In genomic region chr9:82037126-82037525, GRCh38 we compare ENCODE assay signal across 23 cellular contexts. TPM values are rescaled to one million over a fixed set of nuclear protein-coding genes. Genes with fewer than 3 reads are reported as not detected.
DNase-seq lines count a peak whose midpoint lies in the region; ATAC-seq, FAIRE-seq and TF ChIP-seq lines count a peak whose summit lies in the region.
"Had no signal": no experiment of that assay in that cellular context is flagged by ENCODE, and none has a peak within 500 bp of the region (broad histone marks: within the 10 kb centered on the region; RNA-seq: fewer than 3 reads in every experiment).

No MANE protein-coding gene starts in this region.

- no peaks in the 10 kb centered on the region for H3K4me1 ChIP-seq in mesenchymal stem cell (ENCODE audit: control insufficient read depth, insufficient read depth, low read depth, low read length)
- H3K4me1 ChIP-seq in effector memory CD4-positive, alpha-beta T cell (ENCODE audit: control insufficient read depth, insufficient read depth, low read length, poor library complexity, severe bottlenecking) = no peaks in the 10 kb centered on the region
- H3K4me1 ChIP-seq: BLaER1 had no signal

- H3K14ac ChIP-seq in mesenchymal stem cell (ENCODE audit: low read length in 2 of 2) = no peak overlapping the region

- no peak overlapping the region for H2BK120ac ChIP-seq in mesenchymal stem cell (ENCODE audit: low read depth, low read length)

- H3K9me3 ChIP-seq in mesenchymal stem cell (ENCODE audit: control insufficient read depth, low read length) = no peaks in the 10 kb centered on the region
- no peaks in the 10 kb centered on the region for H3K9me3 ChIP-seq in effector memory CD4-positive, alpha-beta T cell (ENCODE audit: control insufficient read depth, low read length)
- H3K9me3 ChIP-seq: BLaER1 had no signal

- H3K9ac ChIP-seq in mesenchymal stem cell (ENCODE audit: low read length) = no peak overlapping the region
- H3K9ac ChIP-seq: BLaER1, GM23248 had no signal

- H3K27ac Mint-ChIP-seq in activated naive CD4-positive, alpha-beta T cell treated with anti-CD3 and anti-CD28 coated beads, Interleukin-2, amount 50 U/mL, for 72 hours = no peak overlapping the region
- H3K27ac Mint-ChIP-seq: CD14-positive monocyte; CD4-positive, alpha-beta memory T cell had no signal

- TF ChIP-seq POLR2A in H54 (IDR thresholded peaks at IDR 0.05; ENCODE audit: low read depth, low read length) = no peak

- H4K8ac ChIP-seq in mesenchymal stem cell (ENCODE audit: low read length) = no peak overlapping the region

- H2AFZ ChIP-seq in mesenchymal stem cell (ENCODE audit: low read depth, low read length) = no peak overlapping the region
- H2AFZ ChIP-seq: GM23248 had no signal

- H3K4me2 ChIP-seq in mesenchymal stem cell (ENCODE audit: low read length, poor library complexity, severe bottlenecking) = no peak overlapping the region
- H3K4me2 ChIP-seq: BLaER1 had no signal

- H3K4ac ChIP-seq in mesenchymal stem cell (ENCODE audit: low read depth in 1 of 2, low read length in 2 of 2) = no peak overlapping the region

- FAIRE-seq in H54 (lab: Jason Lieb, UNC) = peak; percentile 62
- FAIRE-seq: GM12892, GM18507, HepG2 had no signal

- no peaks in the 10 kb centered on the region for H3K36me3 Mint-ChIP-seq in activated naive CD4-positive, alpha-beta T cell treated with anti-CD3 and anti-CD28 coated beads, Interleukin-2, amount 50 U/mL, for 72 hours
- H3K36me3 Mint-ChIP-seq: CD14-positive monocyte; CD4-positive, alpha-beta memory T cell had no signal

- H2BK12ac ChIP-seq in mesenchymal stem cell (ENCODE audit: low read length in 2 of 2) = no peak overlapping the region

- H3K18ac ChIP-seq in mesenchymal stem cell (ENCODE audit: low read depth in 1 of 2, low read length in 2 of 2) = no peak overlapping the region

- H2BK15ac ChIP-seq in mesenchymal stem cell (ENCODE audit: low read depth, poor library complexity, severe bottlenecking) = no peak overlapping the region

- no peaks in the 10 kb centered on the region for H3K79me1 ChIP-seq in mesenchymal stem cell (replicated peaks; ENCODE audit: low read length, poor library complexity, severe bottlenecking)

- no peak for ATAC-seq in activated naive CD4-positive, alpha-beta T cell treated with anti-CD3 and anti-CD28 coated beads, Interleukin-2, amount 50 U/mL, for 72 hours
- ATAC-seq in omental fat pad (ENCODE audit: low FRiP score) = no peak
- ATAC-seq: HepG2 had no signal

- no peaks in the 10 kb centered on the region for H3K36me3 ChIP-seq in mesenchymal stem cell (ENCODE audit: control insufficient read depth in 1 of 2, insufficient read depth in 2 of 2, low read depth in 1 of 2, low read length in 2 of 2)
- H3K36me3 ChIP-seq in effector memory CD4-positive, alpha-beta T cell (ENCODE audit: control insufficient read depth, insufficient read depth, low read length) = no peaks in the 10 kb centered on the region
- H3K36me3 ChIP-seq: BLaER1 had no signal

- WGBS in mesenchymal stem cell = no CpG with 5 or more reads among the region's 1 CpG

- H2AK5ac ChIP-seq in mesenchymal stem cell (ENCODE audit: low read length, severe bottlenecking) = no peak overlapping the region

- no peak overlapping the region for H3K27ac ChIP-seq in mesenchymal stem cell (ENCODE audit: low read length, poor library complexity, severe bottlenecking)
- H3K27ac ChIP-seq in effector memory CD4-positive, alpha-beta T cell (ENCODE audit: insufficient read depth, low read length, poor library complexity, severe bottlenecking) = no peak overlapping the region
- H3K27ac ChIP-seq: BLaER1, GM23248 had no signal

- DNase-seq in H54 (ENCODE audit: insufficient read length, low spot score) (no peak), MV-4-11 (lab: John Stamatoyannopoulos, UW) (peak; percentile 95), amniotic epithelial cell (ENCODE audit: low read depth) (peak; percentile 73), mesenchymal stem cell (peak; percentile 71), omental fat pad (ENCODE audit: low spot score) (no peak), hypothalamus (lab: John Stamatoyannopoulos, UW) (no peak)
- DNase-seq in effector memory CD4-positive, alpha-beta T cell = no peak
- no peak for DNase-seq in activated naive CD4-positive, alpha-beta T cell treated with anti-CD3 and anti-CD28 coated beads, Interleukin-2, amount 50 U/mL, for 72 hours (ENCODE audit: low spot score in 2 of 2)
- DNase-seq: 8988T; CD4-positive, alpha-beta memory T cell; DMS153; DMS79; GDM1; GM23248; HCEC 1CT had no signal

- H3K9me3 Mint-ChIP-seq in activated naive CD4-positive, alpha-beta T cell treated with anti-CD3 and anti-CD28 coated beads, Interleukin-2, amount 50 U/mL, for 72 hours = peaks cover 3 to 10% of the 10 kb centered on the region in 2 donors

- H3K4me3 ChIP-seq in mesenchymal stem cell (ENCODE audit: insufficient read depth in 1 of 2, low read depth in 1 of 2, low read length in 2 of 2) = no peak overlapping the region
- H3K4me3 ChIP-seq in effector memory CD4-positive, alpha-beta T cell (ENCODE audit: insufficient read depth, low read depth, low read length, poor library complexity, severe bottlenecking) = no peak overlapping the region
- H3K4me3 ChIP-seq: BLaER1, GM23248 had no signal

- no peak overlapping the region for H4K91ac ChIP-seq in mesenchymal stem cell (ENCODE audit: low read length)

- H3K27me3 ChIP-seq in mesenchymal stem cell (ENCODE audit: control insufficient read depth in 1 of 2, insufficient read depth in 1 of 2, low read length in 2 of 2) = no peaks in the 10 kb centered on the region
- no peaks in the 10 kb centered on the region for H3K27me3 ChIP-seq in effector memory CD4-positive, alpha-beta T cell (replicated peaks; ENCODE audit: control insufficient read depth, insufficient read depth, low read length, poor library complexity, severe bottlenecking)
- H3K27me3 ChIP-seq: BLaER1 had no signal

- TF ChIP-seq CTCF in omental fat pad (IDR thresholded peaks at IDR 0.05) = no peak

- no peak overlapping the region for H2BK5ac ChIP-seq in mesenchymal stem cell (ENCODE audit: low read depth, low read length, poor library complexity, severe bottlenecking)

- H3K23ac ChIP-seq in mesenchymal stem cell (ENCODE audit: low read length in 2 of 2) = no peak overlapping the region

RNA-seq across cellular contexts. Expression of gene SPATA31D1, which starts 48.6 kb away (rescaled TPM):
- polyA plus RNA-seq in mesenchymal stem cell (2013, experiment 1 of 2) = not detected
- polyA plus RNA-seq in mesenchymal stem cell (2013, experiment 2 of 2) = not detected
- total RNA-seq in activated naive CD4-positive, alpha-beta T cell treated with anti-CD3 and anti-CD28 coated beads, Interleukin-2, amount 50 U/mL, for 72 hours = not detected
- not detected for total RNA-seq in omental fat pad
- total RNA-seq: A673; CD4-positive, alpha-beta memory T cell; GM23248; H4; HepG2 had no signal
- polyA plus RNA-seq: AG04450; CD14-positive monocyte; CD4-positive, alpha-beta memory T cell; GM23248; HepG2 had no signal

Comparison
In these comparisons a context has a peak if more than half of its experiments do, and no peak if none do; other contexts are left out.
1. DNase-seq: peak in MV-4-11 (single experiment), amniotic epithelial cell (single experiment) and mesenchymal stem cell (single experiment); none in H54 (single experiment), effector memory CD4-positive, alpha-beta T cell (0 of 3), activated naive CD4-positive, alpha-beta T cell treated with anti-CD3 and anti-CD28 coated beads, Interleukin-2, amount 50 U/mL, for 72 hours (0 of 2), omental fat pad (single experiment) and hypothalamus (0 of 51).